Comparison of ENCODE assay signal across 29 cellular contexts in genomic region chrX:50718791-50719190, GRCh38.
DNase-seq lines count a peak whose midpoint lies in the region; ATAC-seq, FAIRE-seq and TF ChIP-seq lines count a peak whose summit lies in the region.
"Had no signal": no experiment of that assay in that cellular context is flagged by ENCODE, and none has a peak within 500 bp of the region (broad histone marks: within the 10 kb centered on the region; RNA-seq: fewer than 3 reads in every experiment).

No MANE protein-coding gene starts in this region.

- H3K9me1 ChIP-seq in endothelial cell of umbilical vein (replicated peaks; ENCODE audit: control insufficient read depth, extremely low read depth, insufficient read depth, low read length), result no peaks in the 10 kb centered on the region

- H3K9me3 ChIP-seq in AG04450 (ENCODE audit: control insufficient read depth, insufficient read depth, low read length) (no peaks in the 10 kb centered on the region), MG63 (no peaks in the 10 kb centered on the region), endothelial cell of umbilical vein (replicated peaks; ENCODE audit: control insufficient read depth, insufficient read depth, low read length) (no peaks in the 10 kb centered on the region), hepatocyte (ENCODE audit: low read depth) (no peaks in the 10 kb centered on the region), pancreas (no peaks in the 10 kb centered on the region)
- H3K9me3 ChIP-seq: BLaER1, SJCRH30 had no signal

- TF ChIP-seq CTCF in AG04450 (IDR thresholded peaks at IDR 0.05; ENCODE audit: low read depth, low read length) (no peak), endothelial cell of umbilical vein (IDR thresholded peaks at IDR 0.05; ENCODE audit: extremely low read depth in 1 of 2, insufficient read depth in 1 of 2, low read depth in 1 of 2, low read length in 2 of 2) (no peak), hepatocyte (IDR thresholded peaks at IDR 0.05; ENCODE audit: poor library complexity) (no peak), pancreas (IDR thresholded peaks at IDR 0.05) (no peak), omental fat pad (IDR thresholded peaks at IDR 0.05) (no peak)

- CTCF ChIA-PET in AG04450 (lab: Charles Lee) (no interaction called here), endothelial cell of umbilical vein (lab: Charles Lee) (no interaction called here)

- H2AFZ ChIP-seq in endothelial cell of umbilical vein (ENCODE audit: low read depth, low read length), result no peak overlapping the region
- no peak overlapping the region for H2AFZ ChIP-seq in hepatocyte
- H2AFZ ChIP-seq: GM23338, PC-9 had no signal

- H3K79me2 ChIP-seq in endothelial cell of umbilical vein (ENCODE audit: control insufficient read depth, insufficient read depth, low read length), result no peaks in the 10 kb centered on the region
- no peaks in the 10 kb centered on the region for H3K79me2 ChIP-seq in hepatocyte

- H3K4me2 ChIP-seq in endothelial cell of umbilical vein (ENCODE audit: insufficient read depth, low read length) (no peak overlapping the region), hepatocyte (no peak overlapping the region)
- H3K4me2 ChIP-seq: BLaER1, GM23338, PC-9 had no signal

- H3K27me3 ChIP-seq in AG04450 (ENCODE audit: control insufficient read depth, insufficient read depth, low read length) (no peaks in the 10 kb centered on the region), MG63 (no peaks in the 10 kb centered on the region), endothelial cell of umbilical vein (ENCODE audit: control insufficient read depth in 2 of 2, insufficient read depth in 2 of 2, low read length in 2 of 2) (no peaks in the 10 kb centered on the region), hepatocyte (no peaks in the 10 kb centered on the region), pancreas (peaks cover 0 to 7% (median 0%) of the 10 kb centered on the region in 4 donors)
- H3K27me3 ChIP-seq: SJCRH30 had no signal

- 60% methylated on average over 1 of the region's 1 CpG for WGBS in hepatocyte (ENCODE audit: low lambda C conversion rate, missing lambda C conversion rate)
- 81 to 84% methylated on average over 1 of the region's 1 CpG for WGBS in pancreas, 2 donors

- peak; percentile 30 for DNase-seq in AG04450 (ENCODE audit: low read depth, low spot score)
- DNase-seq in MG63, result peak; percentile 42
- DNase-seq in endothelial cell of umbilical vein (ENCODE audit: low read depth, low spot score), result peak; percentile 21
- no peak for DNase-seq in hepatocyte (ENCODE audit: low spot score)
- no peak for DNase-seq in pancreas
- DNase-seq in omental fat pad (ENCODE audit: low spot score), result no peak
- DNase-seq in NCI-H1436 treated with DMSO at 0.1 percent for 48 hours (lab: John Stamatoyannopoulos, UW), result no peak
- DNase-seq: CD4-positive, CD25-positive, alpha-beta regulatory T cell; DMS153; DND-41; H9; HFFc6; NCI-H1092; NCI-H1417 treated with DMSO at 0.1 percent for 48 hours; NCI-H187; NCI-H2081 treated with DMSO at 0.1 percent for 48 hours; NCI-H2171; NCI-H524 treated with DMSO at 0.1 percent for 48 hours; NCI-H774; PC-9; SJCRH30 had no signal

- no peak for FAIRE-seq in endothelial cell of umbilical vein (lab: Jason Lieb, UNC)
- FAIRE-seq in pancreas (lab: Jason Lieb, UNC), result no peak
- FAIRE-seq: GM12892 had no signal

- H3K9me2 ChIP-seq in hepatocyte (replicated peaks; ENCODE audit: insufficient read depth), result no peaks in the 10 kb centered on the region

- POLR2A ChIA-PET in AG04450 (lab: Yijun Ruan, JAX) (no interaction called here), endothelial cell of umbilical vein (lab: Charles Lee) (no interaction called here)

- H3K27ac ChIP-seq in AG04450 (ENCODE audit: low read depth, low read length), result no peak overlapping the region
- no peak overlapping the region for H3K27ac ChIP-seq in endothelial cell of umbilical vein (ENCODE audit: insufficient read depth, low read depth, low read length)
- H3K27ac ChIP-seq in hepatocyte, result peak overlapping the region; percentile 65
- H3K27ac ChIP-seq in pancreas, result no peak overlapping the region
- H3K27ac ChIP-seq: 22Rv1, BLaER1, HL-60, PC-9, SJCRH30 had no signal

- intact Hi-C loops in endothelial cell of umbilical vein (cut with micrococcal nuclease), result no loop called here
- intact Hi-C loops in pancreas (cut with DNase I), result no loop called here

- H3K36me3 ChIP-seq in MG63 (no peaks in the 10 kb centered on the region), endothelial cell of umbilical vein (ENCODE audit: control insufficient read depth in 2 of 2, extremely low read depth in 1 of 2, insufficient read depth in 2 of 2, low read length in 2 of 2) (no peaks in the 10 kb centered on the region), hepatocyte (replicated peaks; ENCODE audit: insufficient read depth, low read depth) (no peaks in the 10 kb centered on the region), pancreas (no peaks in the 10 kb centered on the region)
- H3K36me3 ChIP-seq: BLaER1, SJCRH30 had no signal

- no peak overlapping the region for H3K9ac ChIP-seq in endothelial cell of umbilical vein (replicated peaks; ENCODE audit: extremely low read depth, insufficient read depth, low read length)
- H3K9ac ChIP-seq: BLaER1 had no signal

- H3K4me1 ChIP-seq in endothelial cell of umbilical vein (ENCODE audit: control insufficient read depth, extremely low read depth, insufficient read depth, low read length) (peaks cover 2% of the 10 kb centered on the region), hepatocyte (ENCODE audit: insufficient read depth) (no peaks in the 10 kb centered on the region), pancreas (no peaks in the 10 kb centered on the region)
- H3K4me1 ChIP-seq: BLaER1 had no signal

- H3K4me3 ChIP-seq in AG04450 (ENCODE audit: low read depth, low read length) (no peak overlapping the region), MG63 (no peak overlapping the region), endothelial cell of umbilical vein (replicated peaks in 1 of 3; ENCODE audit: insufficient read depth in 1 of 3, low read depth in 1 of 3, low read length in 3 of 3) (no peak overlapping the region), hepatocyte (no peak overlapping the region), pancreas (no peak overlapping the region)
- H3K4me3 ChIP-seq: BLaER1, GM23338, PC-9, SJCRH30 had no signal

- H4K20me1 ChIP-seq in endothelial cell of umbilical vein (replicated peaks; ENCODE audit: control insufficient read depth, extremely low read depth, insufficient read depth, low read length) (no peaks in the 10 kb centered on the region), hepatocyte (ENCODE audit: insufficient read depth, poor library complexity, severe bottlenecking) (no peaks in the 10 kb centered on the region)
- H4K20me1 ChIP-seq: BLaER1 had no signal

- TF ChIP-seq POLR2A in endothelial cell of umbilical vein (IDR thresholded peaks at IDR 0.05; ENCODE audit: low read depth, low read length), result no peak

- ATAC-seq in pancreas (no peak), omental fat pad (ENCODE audit: low FRiP score) (no peak), GM21381 (IDR thresholded peaks at IDR 0.05; ENCODE audit: unreplicated experiment) (no peak)
- ATAC-seq: GM23338, Right ventricle myocardium inferior, SK-N-SH treated with all-trans-retinoic acid at 6 μM for 48 hours had no signal

- dilution Hi-C loops in endothelial cell of umbilical vein (cut with MboI; ENCODE audit: extremely low pct_ligation_motif_present, low sequenced_read_pairs), result no loop called here

- BruUV-seq in endothelial cell of umbilical vein (replicated peaks; lab: Mats Ljungman, UMichigan), result no TSS peak

TF ChIP-seq in endothelial cell of umbilical vein, 7 proteins besides CTCF, POLR2A, EP300 and RAD21:
- no peak for TF ChIP-seq GATA2 (IDR thresholded peaks at IDR 0.05; ENCODE audit: insufficient read depth, insufficient read length, low read depth, low read length)
- no peak for TF ChIP-seq POLR2AphosphoS5 (IDR thresholded peaks at IDR 0.05; ENCODE audit: insufficient read depth, low read depth, low read length)
- no peak for TF ChIP-seq EZH2 (IDR thresholded peaks at IDR 0.05; ENCODE audit: borderline replicate concordance, low read depth, low read length, severe bottlenecking)
- no peak for TF ChIP-seq MAX (IDR thresholded peaks at IDR 0.05; ENCODE audit: insufficient read depth, insufficient read length)
- no peak for TF ChIP-seq FOS (IDR thresholded peaks at IDR 0.05; ENCODE audit: borderline replicate concordance, insufficient read depth, low read length)
- TF ChIP-seq JUN (IDR thresholded peaks at IDR 0.05; ENCODE audit: borderline replicate concordance, insufficient read depth, insufficient read length, low read depth), result no peak
- no peak for TF ChIP-seq MYC (IDR thresholded peaks at IDR 0.05; ENCODE audit: low read depth, low read length)

Comparison
In these comparisons a context has a peak if more than half of its experiments do, and no peak if none do; other contexts are left out.
1. DNase-seq: peak in AG04450 (single experiment), MG63 (single experiment) and endothelial cell of umbilical vein (single experiment); none in hepatocyte (single experiment), pancreas (0 of 6), omental fat pad (single experiment) and NCI-H1436 treated with DMSO at 0.1 percent for 48 hours (single experiment).